In genomic region chr1:1900883-1901640, GRCh38 we compare ENCODE assay signal across 19 cellular contexts. TPM values are rescaled to one million over a fixed set of nuclear protein-coding genes. Genes with fewer than 3 reads are reported as not detected.
"Had no signal": no experiment of that assay in that cellular context is flagged by ENCODE, and none has a peak within 500 bp of the region (broad histone marks: within the 10 kb centered on the region; RNA-seq: fewer than 3 reads in every experiment).

No MANE protein-coding gene starts in this region.

- H3K9me3 Mint-ChIP-seq: activated T-cell treated with anti-CD3 and anti-CD28 coated beads, Interleukin-2, amount 50 U/mL, for 72 hours; nephron; stimulated activated memory B cell treated with anti-CD40 and anti-IgM and Interleukin-4, amounts not matched to agents 10 μg/mL and 1 μg/mL and 100 μg/mL, for 72 hours; T-helper 1 cell treated with Interleukin-12 subunit alpha and Interleukin-12 subunit beta and Interleukin-4 antibody, amounts not matched to agents 30 μg/mL and 1 μg/mL, for 36 hours had no signal

- ATAC-seq: activated T-cell treated with anti-CD3 and anti-CD28 coated beads, Interleukin-2, amount 50 U/mL, for 72 hours; psoas muscle; sciatic nerve; stimulated activated memory B cell treated with anti-CD40 and anti-IgM and Interleukin-4, amounts not matched to agents 10 μg/mL and 1 μg/mL and 100 μg/mL, for 72 hours; upper lobe of right lung had no signal

- H3K27ac Mint-ChIP-seq: activated T-cell treated with anti-CD3 and anti-CD28 coated beads, Interleukin-2, amount 50 U/mL, for 72 hours; mesothelial cell of epicardium; nephron; stimulated activated memory B cell treated with anti-CD40 and anti-IgM and Interleukin-4, amounts not matched to agents 10 μg/mL and 1 μg/mL and 100 μg/mL, for 72 hours; T-helper 1 cell treated with Interleukin-12 subunit alpha and Interleukin-12 subunit beta and Interleukin-4 antibody, amounts not matched to agents 30 μg/mL and 1 μg/mL, for 36 hours had no signal

- H3K36me3 ChIP-seq: esophagus muscularis mucosa, spleen, upper lobe of right lung had no signal

- H3K27me3 Mint-ChIP-seq: stimulated activated memory B cell treated with anti-CD40 and anti-IgM and Interleukin-4, amounts not matched to agents 10 μg/mL and 1 μg/mL and 100 μg/mL, for 72 hours had no signal

- H3K4me1 ChIP-seq: upper lobe of right lung had no signal

- DNase-seq: activated CD4-positive, alpha-beta T cell treated with anti-CD3 and anti-CD28 coated beads, Interleukin-2, amount 50 U/mL, for 1 hour; activated CD4-positive, CD25-positive, alpha-beta regulatory T cell treated with anti-CD3 and anti-CD28 coated beads, Interleukin-2, amount 50 U/mL, for 72 hours; activated effector memory CD4-positive, alpha-beta T cell treated with anti-CD3 and anti-CD28 coated beads, Interleukin-2, amount 50 U/mL, for 16 hours; activated naive CD4-positive, alpha-beta T cell treated with anti-CD3 and anti-CD28 coated beads, Interleukin-2, amount 50 U/mL, for 16 hours; activated T-cell treated with anti-CD3 and anti-CD28 coated beads, Interleukin-2, amount 50 U/mL, for 72 hours; effector CD4-positive, alpha-beta T cell; occipital lobe; stimulated activated CD4-positive, alpha-beta T cell treated with anti-CD3 and anti-CD28 coated beads, Interleukin-4, amount 100 ng/mL, for 4 hours; testis; upper lobe of right lung had no signal

- H3K4me3 ChIP-seq: esophagus muscularis mucosa, lung, psoas muscle, spleen, testis, upper lobe of right lung had no signal

- H3K27me3 ChIP-seq: testis, upper lobe of right lung had no signal

- H3K4me3 Mint-ChIP-seq: activated T-cell treated with anti-CD3 and anti-CD28 coated beads, Interleukin-2, amount 50 U/mL, for 72 hours; mesothelial cell of epicardium; nephron; stimulated activated memory B cell treated with anti-CD40 and anti-IgM and Interleukin-4, amounts not matched to agents 10 μg/mL and 1 μg/mL and 100 μg/mL, for 72 hours; T-helper 1 cell treated with Interleukin-12 subunit alpha and Interleukin-12 subunit beta and Interleukin-4 antibody, amounts not matched to agents 30 μg/mL and 1 μg/mL, for 36 hours had no signal

- H3K9me3 ChIP-seq: esophagus muscularis mucosa, psoas muscle, spleen, testis, upper lobe of right lung had no signal

- H3K27ac ChIP-seq: esophagus muscularis mucosa, psoas muscle, spleen, testis, upper lobe of right lung had no signal

- H3K36me3 Mint-ChIP-seq: mesothelial cell of epicardium; stimulated activated memory B cell treated with anti-CD40 and anti-IgM and Interleukin-4, amounts not matched to agents 10 μg/mL and 1 μg/mL and 100 μg/mL, for 72 hours had no signal

RNA-seq across cellular contexts. Expression of gene CALML6, which starts 14.0 kb away (rescaled TPM):
- total RNA-seq: esophagus muscularis mucosa, occipital lobe had no signal
